In genomic region chr1:56416385-56416972, GRCh38 we compare ENCODE assay signal across 20 cellular contexts.
A peak's percentile ranks its signal among the peaks of the same experiment; 100 is the strongest.
DNase-seq lines count a peak whose midpoint lies in the region; ATAC-seq, FAIRE-seq and TF ChIP-seq lines count a peak whose summit lies in the region.
"Had no signal": no experiment of that assay in that cellular context is flagged by ENCODE, and none has a peak within 500 bp of the region (broad histone marks: within the 10 kb centered on the region; RNA-seq: fewer than 3 reads in every experiment).

No MANE protein-coding gene starts in this region.

- H3K9me3 ChIP-seq in endothelial cell of umbilical vein (replicated peaks; ENCODE audit: control insufficient read depth, insufficient read depth, low read length) = no peaks in the 10 kb centered on the region
- no peaks in the 10 kb centered on the region for H3K9me3 ChIP-seq in lower lobe of right lung
- H3K9me3 ChIP-seq in body of pancreas = no peaks in the 10 kb centered on the region
- H3K9me3 ChIP-seq: Peyer's patch had no signal

- H4K20me1 ChIP-seq in endothelial cell of umbilical vein (replicated peaks; ENCODE audit: control insufficient read depth, extremely low read depth, insufficient read depth, low read length) = no peaks in the 10 kb centered on the region

- H3K4me3 Mint-ChIP-seq in CD14-positive monocyte = peak overlapping the region in 1 of 2 donors; percentile 61
- no peak overlapping the region for H3K4me3 Mint-ChIP-seq in stimulated activated memory B cell treated with anti-CD40 and anti-IgM and Interleukin-4, amounts not matched to agents 10 μg/mL and 1 μg/mL and 100 μg/mL, for 72 hours
- H3K4me3 Mint-ChIP-seq: IgD-negative memory B cell, memory B cell, nephron had no signal

- peak in 1 of 2 donors; percentile 43 for ATAC-seq in lower lobe of right lung
- no peak for ATAC-seq in body of pancreas
- no peak for ATAC-seq in stimulated activated memory B cell treated with anti-CD40 and anti-IgM and Interleukin-4, amounts not matched to agents 10 μg/mL and 1 μg/mL and 100 μg/mL, for 72 hours
- ATAC-seq: activated naive CD4-positive, alpha-beta T cell treated with anti-CD3 and anti-CD28 coated beads, Interleukin-2, amount 50 U/mL, for 72 hours had no signal

- TF ChIP-seq POLR2A in endothelial cell of umbilical vein (IDR thresholded peaks at IDR 0.05; ENCODE audit: low read depth, low read length) (no peak), body of pancreas (IDR thresholded peaks at IDR 0.05) (no peak), lower leg skin (IDR thresholded peaks at IDR 0.05) (no peak)

- H3K27ac ChIP-seq in endothelial cell of umbilical vein (ENCODE audit: insufficient read depth, low read depth, low read length) (no peak overlapping the region), lower lobe of right lung (no peak overlapping the region), body of pancreas (no peak overlapping the region)
- H3K27ac ChIP-seq: Peyer's patch had no signal

- H3K4me1 ChIP-seq in endothelial cell of umbilical vein (ENCODE audit: control insufficient read depth, extremely low read depth, insufficient read depth, low read length) (peaks cover 23% of the 10 kb centered on the region), lower lobe of right lung (peaks cover 16% of the 10 kb centered on the region), body of pancreas (peaks cover 43% of the 10 kb centered on the region)

- H3K36me3 ChIP-seq in endothelial cell of umbilical vein (ENCODE audit: control insufficient read depth in 2 of 2, extremely low read depth in 1 of 2, insufficient read depth in 2 of 2, low read length in 2 of 2) = no peaks in the 10 kb centered on the region
- H3K36me3 ChIP-seq in lower lobe of right lung = no peaks in the 10 kb centered on the region
- H3K36me3 ChIP-seq in body of pancreas (replicated peaks in 1 of 2; ENCODE audit: insufficient read depth in 1 of 2, low read depth in 2 of 2) = no peaks in the 10 kb centered on the region
- H3K36me3 ChIP-seq: Peyer's patch had no signal

- H3K79me2 ChIP-seq in endothelial cell of umbilical vein (ENCODE audit: control insufficient read depth, insufficient read depth, low read length) = no peaks in the 10 kb centered on the region

- dilution Hi-C loops in endothelial cell of umbilical vein (cut with MboI; ENCODE audit: extremely low pct_ligation_motif_present, low sequenced_read_pairs) = no loop called here

- no peak for FAIRE-seq in endothelial cell of umbilical vein (lab: Jason Lieb, UNC)
- FAIRE-seq: D721Med, TTC549 had no signal

- H3K4me3 ChIP-seq in endothelial cell of umbilical vein (replicated peaks in 1 of 3; ENCODE audit: insufficient read depth in 1 of 3, low read depth in 1 of 3, low read length in 3 of 3) (no peak overlapping the region), lower lobe of right lung (no peak overlapping the region), body of pancreas (no peak overlapping the region), lower leg skin (ENCODE audit: low read depth, poor library complexity, severe bottlenecking) (no peak overlapping the region)
- H3K4me3 ChIP-seq: Peyer's patch had no signal

- H3K4me2 ChIP-seq in endothelial cell of umbilical vein (ENCODE audit: insufficient read depth, low read length) = no peak overlapping the region

- no peaks in the 10 kb centered on the region for H3K36me3 Mint-ChIP-seq in CD14-positive monocyte
- no peaks in the 10 kb centered on the region for H3K36me3 Mint-ChIP-seq in stimulated activated memory B cell treated with anti-CD40 and anti-IgM and Interleukin-4, amounts not matched to agents 10 μg/mL and 1 μg/mL and 100 μg/mL, for 72 hours
- H3K36me3 Mint-ChIP-seq: activated naive CD4-positive, alpha-beta T cell treated with anti-CD3 and anti-CD28 coated beads, Interleukin-2, amount 50 U/mL, for 72 hours; IgD-negative memory B cell; memory B cell had no signal

- H2AFZ ChIP-seq in endothelial cell of umbilical vein (ENCODE audit: low read depth, low read length) = no peak overlapping the region

- no peaks in the 10 kb centered on the region for H3K27me3 ChIP-seq in endothelial cell of umbilical vein (ENCODE audit: control insufficient read depth in 2 of 2, insufficient read depth in 2 of 2, low read length in 2 of 2)
- H3K27me3 ChIP-seq in lower lobe of right lung (ENCODE audit: low read depth) = no peaks in the 10 kb centered on the region
- no peaks in the 10 kb centered on the region for H3K27me3 ChIP-seq in body of pancreas
- H3K27me3 ChIP-seq: Peyer's patch had no signal

- POLR2A ChIA-PET in endothelial cell of umbilical vein (lab: Charles Lee) = no interaction called here

- DNase-seq in CD14-positive monocyte (ENCODE audit: low spot score) = no peak
- peak; percentile 5 for DNase-seq in LHCN-M2 (ENCODE audit: low read depth)
- DNase-seq in endothelial cell of umbilical vein (ENCODE audit: low read depth, low spot score) = peak; percentile 23
- DNase-seq in lower lobe of right lung = no peak
- no peak for DNase-seq in body of pancreas
- DNase-seq in AG08396 (ENCODE audit: low spot score) = no peak
- DNase-seq in lower leg skin (ENCODE audit: low spot score in 2 of 2) = no peak
- DNase-seq: activated T-cell treated with anti-CD3 and anti-CD28 coated beads, Interleukin-2, amount 50 U/mL, for 1 hour; effector CD8-positive, alpha-beta T cell; foreskin fibroblast; NCI-H1048; Peyer's patch; retina had no signal

- H3K9ac ChIP-seq in endothelial cell of umbilical vein (replicated peaks; ENCODE audit: extremely low read depth, insufficient read depth, low read length) = no peak overlapping the region

- 63 to 79% methylated on average over 4 of the region's 4 CpGs for WGBS in body of pancreas, 2 donors
- 75 to 85% methylated on average over 4 of the region's 4 CpGs for WGBS in lower leg skin, 2 donors

- intact Hi-C loops in CD14-positive monocyte (cut with micrococcal nuclease) (loop anchor here in 1 of 2 donors (10.0 kb wide), 1 partner anchor 158 kb away; the partner anchor contains the start of gene PLPP3), endothelial cell of umbilical vein (cut with micrococcal nuclease) (loop anchor here (5.0 kb wide), 1 partner anchor 41 kb away; no protein-coding TSS in a partner anchor), lower lobe of right lung (cut with DNase I) (loop anchor here (5.0 kb wide), 1 partner anchor 161 kb away; the partner anchor contains the start of gene PLPP3), body of pancreas (cut with DNase I) (no loop called here), lower leg skin (cut with DNase I; ENCODE audit: low total_unique reads) (no loop called here)

- no peaks in the 10 kb centered on the region for H3K9me3 Mint-ChIP-seq in CD14-positive monocyte
- H3K9me3 Mint-ChIP-seq in stimulated activated memory B cell treated with anti-CD40 and anti-IgM and Interleukin-4, amounts not matched to agents 10 μg/mL and 1 μg/mL and 100 μg/mL, for 72 hours = no peaks in the 10 kb centered on the region
- H3K9me3 Mint-ChIP-seq: memory B cell, nephron had no signal

- peaks cover 12 to 16% (median 14%) of the 10 kb centered on the region in 3 donors for H3K27me3 Mint-ChIP-seq in CD14-positive monocyte (ENCODE audit: low read depth in 3 of 3)
- no peaks in the 10 kb centered on the region for H3K27me3 Mint-ChIP-seq in stimulated activated memory B cell treated with anti-CD40 and anti-IgM and Interleukin-4, amounts not matched to agents 10 μg/mL and 1 μg/mL and 100 μg/mL, for 72 hours

- BruUV-seq in endothelial cell of umbilical vein (replicated peaks; lab: Mats Ljungman, UMichigan) = no TSS peak

- no peak overlapping the region for H3K27ac Mint-ChIP-seq in CD14-positive monocyte
- H3K27ac Mint-ChIP-seq in stimulated activated memory B cell treated with anti-CD40 and anti-IgM and Interleukin-4, amounts not matched to agents 10 μg/mL and 1 μg/mL and 100 μg/mL, for 72 hours = no peak overlapping the region
- H3K27ac Mint-ChIP-seq: activated naive CD4-positive, alpha-beta T cell treated with anti-CD3 and anti-CD28 coated beads, Interleukin-2, amount 50 U/mL, for 72 hours; IgD-negative memory B cell; memory B cell had no signal

- H3K4me1 Mint-ChIP-seq in CD14-positive monocyte = peaks cover 15% of the 10 kb centered on the region
- H3K4me1 Mint-ChIP-seq in stimulated activated memory B cell treated with anti-CD40 and anti-IgM and Interleukin-4, amounts not matched to agents 10 μg/mL and 1 μg/mL and 100 μg/mL, for 72 hours = peaks cover 15% of the 10 kb centered on the region

- H3K9me1 ChIP-seq in endothelial cell of umbilical vein (replicated peaks; ENCODE audit: control insufficient read depth, extremely low read depth, insufficient read depth, low read length) = no peaks in the 10 kb centered on the region

- CTCF ChIA-PET in endothelial cell of umbilical vein (lab: Charles Lee) = interaction anchor here (1.5 to 2.3 kb wide), 2 partner anchors 14 to 168 kb away, joined by 3 to 6 read pairs; no protein-coding TSS in a partner anchor

- peak; percentile 36 for TF ChIP-seq CTCF in CD14-positive monocyte (IDR thresholded peaks at IDR 0.05)
- TF ChIP-seq CTCF in endothelial cell of umbilical vein (IDR thresholded peaks at IDR 0.05; ENCODE audit: extremely low read depth in 1 of 2, insufficient read depth in 1 of 2, low read depth in 1 of 2, low read length in 2 of 2) = peak in 1 of 2 donors; percentile 18
- peak; percentile 28 for TF ChIP-seq CTCF in lower lobe of right lung (IDR thresholded peaks at IDR 0.05)
- TF ChIP-seq CTCF in body of pancreas (IDR thresholded peaks at IDR 0.05) = peak in 1 of 7 experiments; percentile 15
- no peak for TF ChIP-seq CTCF in lower leg skin (IDR thresholded peaks at IDR 0.05)

TF ChIP-seq in endothelial cell of umbilical vein, 7 proteins besides CTCF, POLR2A, EP300 and RAD21:
- TF ChIP-seq POLR2AphosphoS5 (IDR thresholded peaks at IDR 0.05; ENCODE audit: insufficient read depth, low read depth, low read length) = no peak
- no peak for TF ChIP-seq JUN (IDR thresholded peaks at IDR 0.05; ENCODE audit: borderline replicate concordance, insufficient read depth, insufficient read length, low read depth)
- no peak for TF ChIP-seq MYC (IDR thresholded peaks at IDR 0.05; ENCODE audit: low read depth, low read length)
- TF ChIP-seq FOS (IDR thresholded peaks at IDR 0.05; ENCODE audit: borderline replicate concordance, insufficient read depth, low read length) = no peak
- no peak for TF ChIP-seq GATA2 (IDR thresholded peaks at IDR 0.05; ENCODE audit: insufficient read depth, insufficient read length, low read depth, low read length)
- no peak for TF ChIP-seq EZH2 (IDR thresholded peaks at IDR 0.05; ENCODE audit: borderline replicate concordance, low read depth, low read length, severe bottlenecking)
- TF ChIP-seq MAX (IDR thresholded peaks at IDR 0.05; ENCODE audit: insufficient read depth, insufficient read length) = no peak

Comparison
In these comparisons a context has a peak if more than half of its experiments do, and no peak if none do; other contexts are left out.
1. DNase-seq: peak in LHCN-M2 (single experiment) and endothelial cell of umbilical vein (single experiment); none in CD14-positive monocyte (single experiment), lower lobe of right lung (single experiment), body of pancreas (0 of 4), AG08396 (single experiment) and lower leg skin (0 of 2).
2. CTCF ChIP-seq: peak in CD14-positive monocyte (single experiment) and lower lobe of right lung (single experiment); none in lower leg skin (0 of 3).
3. intact Hi-C loops: an anchor here in endothelial cell of umbilical vein (5.0 kb wide) and lower lobe of right lung (5.0 kb wide); none called in body of pancreas and lower leg skin.